ENCODE assay signal across 20 cellular contexts in genomic region chr4:51850294-51850693, GRCh38. TPM values are rescaled to one million over a fixed set of nuclear protein-coding genes. Genes with fewer than 3 reads are reported as not detected.
DNase-seq lines count a peak whose midpoint lies in the region; ATAC-seq and TF ChIP-seq lines count a peak whose summit lies in the region.
"Had no signal": no experiment of that assay in that cellular context is flagged by ENCODE, and none has a peak within 500 bp of the region (broad histone marks: within the 10 kb centered on the region; RNA-seq: fewer than 3 reads in every experiment).

No MANE protein-coding gene starts in this region.

- H3K27me3 Mint-ChIP-seq in GM23338 (ENCODE audit: insufficient read depth, low read depth, poor library complexity) (peaks cover 3% of the 10 kb centered on the region), WTC11 (ENCODE audit: low read depth) (no peaks in the 10 kb centered on the region)
- H3K27me3 Mint-ChIP-seq in activated CD4-positive, alpha-beta T cell treated with anti-CD3 and anti-CD28 coated beads, Interleukin-2, amount 10 ng/mL, durations not matched to agents 7 days and 5 days: no peaks in the 10 kb centered on the region
- H3K27me3 Mint-ChIP-seq: CD4-positive, alpha-beta T cell had no signal

- no CpG with 5 or more reads among the region's 4 CpGs for WGBS in mesendoderm (ENCODE audit: extremely low coverage, insufficient coverage, low lambda C conversion rate)
- WGBS in psoas muscle, 3 donors: 64 to 91% (median 72%) methylated on average over 4 of the region's 4 CpGs
- 94 to 97% (median 96%) methylated on average over 4 of the region's 4 CpGs for WGBS in stomach, 5 donors

- H3K4me1 ChIP-seq in GM23338 (ENCODE audit: insufficient read depth) (peaks cover 67% of the 10 kb centered on the region), mesendoderm (ENCODE audit: control insufficient read depth, low read depth, low read length) (peaks cover 8% of the 10 kb centered on the region), psoas muscle (peaks cover 66% of the 10 kb centered on the region), stomach (peaks cover 31 to 91% (median 71%) of the 10 kb centered on the region in 4 donors)
- H3K4me1 ChIP-seq: SJSA1 had no signal

- no peak for ATAC-seq in GM23338
- ATAC-seq in WTC11: no peak
- ATAC-seq in psoas muscle: peak; percentile 64 to 75 (median 73)
- ATAC-seq: Right ventricle myocardium inferior had no signal

- DNase-seq in GM23338 (ENCODE audit: low spot score) (no peak), WTC11 (ENCODE audit: low spot score) (no peak), mesendoderm (peak; percentile 15), psoas muscle (no peak), HK-2 (ENCODE audit: unreplicated experiment) (no peak), stomach (no peak), COR-L47 (lab: John Stamatoyannopoulos, UW) (no peak)
- no peak for DNase-seq in activated CD4-positive, alpha-beta T cell treated with anti-CD3 and anti-CD28 coated beads, Interleukin-2, amount 10 ng/mL, durations not matched to agents 7 days and 5 days
- DNase-seq: BE2C; CD4-positive, alpha-beta T cell; HCEC 1CT; MM.1S; NCI-H1048; NCI-H1417 treated with DMSO at 0.1 percent for 48 hours; NCI-H187; NCI-H446; NCI-H526; OCI-M1 had no signal

- TF ChIP-seq POLR2A in stomach (IDR thresholded peaks at IDR 0.05): no peak

- H3K36me3 Mint-ChIP-seq in GM23338 (ENCODE audit: low read depth) (no peaks in the 10 kb centered on the region; the same call in 2 of the 3 replicates), WTC11 (no peaks in the 10 kb centered on the region)
- H3K36me3 Mint-ChIP-seq in activated CD4-positive, alpha-beta T cell treated with anti-CD3 and anti-CD28 coated beads, Interleukin-2, amount 10 ng/mL, durations not matched to agents 7 days and 5 days (ENCODE audit: low read depth): peaks cover 6% of the 10 kb centered on the region

- intact Hi-C loops in psoas muscle (cut with DNase I) (no loop called here), stomach (cut with DNase I; ENCODE audit: low total_unique reads) (no loop called here)

- no peak overlapping the region for H2BK15ac ChIP-seq in mesendoderm (replicated peaks; ENCODE audit: low read depth)

- TF ChIP-seq CTCF in GM23338 (conservative IDR thresholded peaks at IDR 0.05; ENCODE audit: low read depth in 2 of 2) (no peak), WTC11 (IDR thresholded peaks at IDR 0.05) (no peak), psoas muscle (IDR thresholded peaks at IDR 0.05) (no peak), stomach (IDR thresholded peaks at IDR 0.05) (no peak)

- no peak overlapping the region for H3K9ac ChIP-seq in mesendoderm (ENCODE audit: low read length)

- H3K27ac Mint-ChIP-seq in GM23338: peak overlapping the region; percentile 28
- H3K27ac Mint-ChIP-seq in WTC11: peak overlapping the region; percentile 31
- H3K27ac Mint-ChIP-seq in activated CD4-positive, alpha-beta T cell treated with anti-CD3 and anti-CD28 coated beads, Interleukin-2, amount 10 ng/mL, durations not matched to agents 7 days and 5 days: no peak overlapping the region

- H2AFZ ChIP-seq in GM23338: no peak overlapping the region

- H3K9me3 ChIP-seq in psoas muscle: no peaks in the 10 kb centered on the region
- H3K9me3 ChIP-seq in stomach: no peaks in the 10 kb centered on the region
- H3K9me3 ChIP-seq: BE2C, SJSA1 had no signal

- H3K56ac ChIP-seq in mesendoderm (ENCODE audit: low read length): no peak overlapping the region

- H3K4me3 ChIP-seq in GM23338 (no peak overlapping the region), mesendoderm (ENCODE audit: low read length) (no peak overlapping the region), psoas muscle (no peak overlapping the region), stomach (no peak overlapping the region)
- H3K4me3 ChIP-seq: SJSA1 had no signal

- H2BK5ac ChIP-seq in mesendoderm (ENCODE audit: low read length): no peak overlapping the region

- no peak overlapping the region for H3K27ac ChIP-seq in GM23338 (ENCODE audit: low read depth)
- H3K27ac ChIP-seq in mesendoderm (ENCODE audit: low read depth, low read length): no peak overlapping the region
- peak overlapping the region; percentile 71 for H3K27ac ChIP-seq in psoas muscle
- peak overlapping the region in 1 of 5 donors; percentile 24 for H3K27ac ChIP-seq in stomach
- H3K27ac ChIP-seq: SJSA1 had no signal

- H4K20me1 ChIP-seq in GM23338 (replicated peaks; ENCODE audit: insufficient read depth): peaks cover 21% of the 10 kb centered on the region

- H3K27me3 ChIP-seq in GM23338 (ENCODE audit: insufficient read depth) (no peaks in the 10 kb centered on the region), mesendoderm (ENCODE audit: insufficient read depth, low read length, poor library complexity) (no peaks in the 10 kb centered on the region), psoas muscle (ENCODE audit: insufficient read depth in 3 of 3, low read length in 2 of 3) (no peaks in the 10 kb centered on the region), stomach (no peaks in the 10 kb centered on the region)
- H3K27me3 ChIP-seq: BE2C, SJSA1 had no signal

- H4K8ac ChIP-seq in mesendoderm (ENCODE audit: low read depth, low read length): no peak overlapping the region

- no peak overlapping the region for H3K18ac ChIP-seq in mesendoderm (ENCODE audit: low read length)

- H3K4ac ChIP-seq in mesendoderm (ENCODE audit: low read depth, low read length): no peak overlapping the region

- CTCF ChIA-PET in WTC11 (lab: Charles Lee): interaction anchor here (1.6 kb wide), 1 partner anchor 45 kb away, joined by 3 read pairs; no protein-coding TSS in a partner anchor
- CTCF ChIA-PET in activated CD4-positive, alpha-beta T cell treated with anti-CD3 and anti-CD28 coated beads, Interleukin-2, amount 10 ng/mL, durations not matched to agents 7 days and 5 days (lab: Charles Lee): no interaction called here

- H3K36me3 ChIP-seq in GM23338 (ENCODE audit: insufficient read depth): no peaks in the 10 kb centered on the region
- H3K36me3 ChIP-seq in mesendoderm (ENCODE audit: control insufficient read depth, insufficient read depth, low read length): no peaks in the 10 kb centered on the region
- H3K36me3 ChIP-seq in psoas muscle (ENCODE audit: insufficient read depth in 1 of 2, low read depth in 1 of 2): no peaks in the 10 kb centered on the region
- H3K36me3 ChIP-seq in stomach: peaks cover 0 to 14% (median 13%) of the 10 kb centered on the region in 4 donors

- H4K5ac ChIP-seq in mesendoderm (ENCODE audit: low read length): no peak overlapping the region

- peaks cover 100% of the 10 kb centered on the region for H3K79me2 ChIP-seq in GM23338 (replicated peaks; ENCODE audit: insufficient read depth)
- H3K79me2 ChIP-seq in mesendoderm (ENCODE audit: control insufficient read depth, insufficient read depth, low read length): peaks cover 65% of the 10 kb centered on the region

- H2AK5ac ChIP-seq in mesendoderm (ENCODE audit: low read length): no peak overlapping the region

- no peaks in the 10 kb centered on the region for H3F3A ChIP-seq in GM23338 (replicated peaks; ENCODE audit: low read depth)

- H3K9me3 Mint-ChIP-seq in GM23338: no peaks in the 10 kb centered on the region
- no peaks in the 10 kb centered on the region for H3K9me3 Mint-ChIP-seq in WTC11
- peaks cover under 1% of the 10 kb centered on the region for H3K9me3 Mint-ChIP-seq in activated CD4-positive, alpha-beta T cell treated with anti-CD3 and anti-CD28 coated beads, Interleukin-2, amount 10 ng/mL, durations not matched to agents 7 days and 5 days
- H3K9me3 Mint-ChIP-seq: CD4-positive, alpha-beta T cell had no signal

- no peak overlapping the region for H2BK120ac ChIP-seq in mesendoderm (ENCODE audit: low read depth, low read length)

- H3K79me1 ChIP-seq in mesendoderm (ENCODE audit: low read length): peaks cover 24% of the 10 kb centered on the region

- H3K4me3 Mint-ChIP-seq in GM23338: no peak overlapping the region; the same call in 2 of the 3 replicates
- no peak overlapping the region for H3K4me3 Mint-ChIP-seq in WTC11
- H3K4me3 Mint-ChIP-seq in activated CD4-positive, alpha-beta T cell treated with anti-CD3 and anti-CD28 coated beads, Interleukin-2, amount 10 ng/mL, durations not matched to agents 7 days and 5 days: no peak overlapping the region
- H3K4me3 Mint-ChIP-seq: CD4-positive, alpha-beta T cell had no signal

- H3K9me2 ChIP-seq in GM23338 (ENCODE audit: insufficient read depth): no peaks in the 10 kb centered on the region

- H3K4me1 Mint-ChIP-seq in GM23338 (peaks cover 88% of the 10 kb centered on the region), WTC11 (peaks cover 72% of the 10 kb centered on the region)
- peaks cover 22% of the 10 kb centered on the region for H3K4me1 Mint-ChIP-seq in activated CD4-positive, alpha-beta T cell treated with anti-CD3 and anti-CD28 coated beads, Interleukin-2, amount 10 ng/mL, durations not matched to agents 7 days and 5 days

- no peak overlapping the region for H3K23ac ChIP-seq in mesendoderm (ENCODE audit: low read length)

- POLR2A ChIA-PET in WTC11 (lab: Charles Lee): interaction anchor here (0.9 kb wide), 1 partner anchor 8 kb away, joined by 4 read pairs; the partner anchor contains the start of gene DCUN1D4
- POLR2A ChIA-PET in activated CD4-positive, alpha-beta T cell treated with anti-CD3 and anti-CD28 coated beads, Interleukin-2, amount 10 ng/mL, durations not matched to agents 7 days and 5 days (lab: Charles Lee): no interaction called here

- H3K4me2 ChIP-seq in GM23338: peak overlapping the region; percentile 46; the same call in 1 of the 2 replicates
- no peak overlapping the region for H3K4me2 ChIP-seq in mesendoderm (ENCODE audit: low read length)

- no peak for TF ChIP-seq EP300 in stomach (IDR thresholded peaks at IDR 0.05)

TF ChIP-seq in WTC11, 78 proteins besides CTCF, POLR2A, EP300 and RAD21:
- TF ChIP-seq SP1 (CRISPR knock-in tag; conservative IDR thresholded peaks at IDR 0.05) (no peak), NFE2L1 (CRISPR knock-in tag; IDR thresholded peaks at IDR 0.05) (no peak), CREM (CRISPR knock-in tag; IDR thresholded peaks at IDR 0.05) (no peak)

RNA-seq across cellular contexts. Expression of gene DCUN1D4, which starts 7.3 kb away (rescaled TPM):
- total RNA-seq in GM23338 (2014; rRNA removed; shearing (Covaris generic)): 37.9 and 54.8 TPM in 2 replicates
- polyA plus RNA-seq in GM23338 (2016; fragmentation: Nextera tagmentation; extraction: Ambion mirVana) (23.1 and 26.1 TPM in 2 replicates), psoas muscle (10 to 100 TPM; 13.5 to 30.5 (median 15.0) TPM), stomach (10 to 100 TPM in 2 of 3 donors, 1 to 10 TPM in 1; 9.7 to 13.9 (median 12.7) TPM)
- total RNA-seq in WTC11 (2021) (33.3 to 36.2 TPM (median 34.3 TPM) in 3 replicates), psoas muscle (10 to 100 TPM; 24.0 to 43.1 (median 31.1) TPM), stomach (10 to 100 TPM in 4 of 5 donors, 1 to 10 TPM in 1; 5.8 to 84.6 (median 51.4) TPM)
- 16.8 TPM for polyA plus RNA-seq in mesendoderm (2013, experiment 1 of 2)
- polyA plus RNA-seq in mesendoderm (2013, experiment 2 of 2): 16.5 TPM
- 10 to 100 TPM; 25.7 to 34.1 TPM for total RNA-seq in activated CD4-positive, alpha-beta T cell treated with anti-CD3 and anti-CD28 coated beads, Interleukin-2, amount 10 ng/mL, durations not matched to agents 7 days and 5 days

Comparison
In these comparisons a context has a peak if more than half of its experiments do, and no peak if none do; other contexts are left out.
1. ATAC-seq: peak in psoas muscle (4 of 4); none in GM23338 (single experiment) and WTC11 (single experiment).